ENCODE assay signal across 14 cellular contexts in genomic region chr14:92437309-92437708, GRCh38.
DNase-seq lines count a peak whose midpoint lies in the region; ATAC-seq and TF ChIP-seq lines count a peak whose summit lies in the region.
"Had no signal": no experiment of that assay in that cellular context is flagged by ENCODE, and none has a peak within 500 bp of the region (broad histone marks: within the 10 kb centered on the region; RNA-seq: fewer than 3 reads in every experiment).

No MANE protein-coding gene starts in this region.

- intact Hi-C loops in activated B cell treated with CpG ODN at 0.5 μM for 24 hours (cut with micrococcal nuclease) (loop anchor here (5.0 kb wide), 1 partner anchor 35 kb away; no protein-coding TSS in a partner anchor), breast epithelium (cut with DNase I; ENCODE audit: low total_unique reads) (no loop called here)

- TF ChIP-seq POLR2A in breast epithelium (IDR thresholded peaks at IDR 0.05): no peak

- CTCF ChIA-PET in activated B cell treated with CpG ODN at 0.5 μM for 24 hours (lab: Charles Lee): no interaction called here

- H3K4me3 Mint-ChIP-seq in activated B cell treated with CpG ODN at 0.5 μM for 24 hours: no peak overlapping the region
- no peak overlapping the region for H3K4me3 Mint-ChIP-seq in memory B cell
- no peak overlapping the region for H3K4me3 Mint-ChIP-seq in nephron progenitor cell
- H3K4me3 Mint-ChIP-seq: B cell; CD8-positive, alpha-beta T cell; GM23338 had no signal

- H3K4me1 Mint-ChIP-seq in activated B cell treated with CpG ODN at 0.5 μM for 24 hours (peaks cover 35% of the 10 kb centered on the region), memory B cell (peaks cover 24% of the 10 kb centered on the region), nephron progenitor cell (peaks cover 5% of the 10 kb centered on the region)
- H3K4me1 Mint-ChIP-seq: GM23338 had no signal

- ATAC-seq in activated B cell treated with CpG ODN at 0.5 μM for 24 hours (ENCODE audit: low read depth): no peak
- ATAC-seq in memory B cell (ENCODE audit: low read depth): no peak
- ATAC-seq: CD8-positive, alpha-beta T cell; GM23338 had no signal

- peak overlapping the region; percentile 20; the same call in 1 of the 2 replicates for H3K27ac ChIP-seq in KMS-11
- H3K27ac ChIP-seq in breast epithelium: no peak overlapping the region
- H3K27ac ChIP-seq: BLaER1 treated with 17β-estradiol and CSF1 and Interleukin-3, amounts not matched to agents 10 nM and 100 nM had no signal

- H3K27me3 Mint-ChIP-seq in activated B cell treated with CpG ODN at 0.5 μM for 24 hours (no peaks in the 10 kb centered on the region), memory B cell (peaks cover 11% of the 10 kb centered on the region), nephron progenitor cell (ENCODE audit: low read depth, poor library complexity) (peaks cover 22% of the 10 kb centered on the region)

- DNase-seq in activated B cell treated with CpG ODN at 0.5 μM for 24 hours (no peak), memory B cell (ENCODE audit: low spot score in 2 of 2) (no peak), nephron progenitor cell (no peak), NCI-H526 (lab: John Stamatoyannopoulos, UW) (no peak), breast epithelium (ENCODE audit: low spot score in 2 of 2) (no peak), NCI-H1105 (lab: John Stamatoyannopoulos, UW) (no peak)
- DNase-seq: Calu3; CD8-positive, alpha-beta T cell; GF-D8; HCEC 1CT had no signal

- TF ChIP-seq CTCF in KMS-11 (conservative IDR thresholded peaks at IDR 0.05; ENCODE audit: low read depth, low read length) (no peak), activated B cell treated with CpG ODN at 0.5 μM for 24 hours (IDR thresholded peaks at IDR 0.05) (no peak), nephron progenitor cell (IDR thresholded peaks at IDR 0.05) (no peak), breast epithelium (IDR thresholded peaks at IDR 0.05) (no peak)

- no peaks in the 10 kb centered on the region for H3K36me3 Mint-ChIP-seq in activated B cell treated with CpG ODN at 0.5 μM for 24 hours (ENCODE audit: low read depth)
- peaks cover 1% of the 10 kb centered on the region for H3K36me3 Mint-ChIP-seq in memory B cell
- no peaks in the 10 kb centered on the region for H3K36me3 Mint-ChIP-seq in nephron progenitor cell (ENCODE audit: low read depth)
- H3K36me3 Mint-ChIP-seq: CD8-positive, alpha-beta T cell had no signal

- H3K27me3 ChIP-seq in KMS-11 (ENCODE audit: insufficient read depth, low read depth) (no peaks in the 10 kb centered on the region), breast epithelium (no peaks in the 10 kb centered on the region)
- H3K27me3 ChIP-seq: BLaER1 treated with 17β-estradiol and CSF1 and Interleukin-3, amounts not matched to agents 10 nM and 100 nM had no signal

- POLR2A ChIA-PET in activated B cell treated with CpG ODN at 0.5 μM for 24 hours (lab: Charles Lee): no interaction called here

- H3K9ac ChIP-seq in KMS-11: no peak overlapping the region; the same call in 1 of the 2 replicates
- H3K9ac ChIP-seq: BLaER1 treated with 17β-estradiol and CSF1 and Interleukin-3, amounts not matched to agents 10 nM and 100 nM had no signal

- peak overlapping the region; percentile 60 for H3K4me2 ChIP-seq in KMS-11
- H3K4me2 ChIP-seq: GM23338 had no signal

- H3K4me1 ChIP-seq in KMS-11 (ENCODE audit: low read depth, poor library complexity, severe bottlenecking) (peaks cover 37% of the 10 kb centered on the region), breast epithelium (no peaks in the 10 kb centered on the region)

- no peaks in the 10 kb centered on the region for H3K36me3 ChIP-seq in KMS-11 (ENCODE audit: insufficient read depth)
- H3K36me3 ChIP-seq in breast epithelium: no peaks in the 10 kb centered on the region
- H3K36me3 ChIP-seq: BLaER1 treated with 17β-estradiol and CSF1 and Interleukin-3, amounts not matched to agents 10 nM and 100 nM had no signal

- H3K27ac Mint-ChIP-seq in activated B cell treated with CpG ODN at 0.5 μM for 24 hours (peak overlapping the region; percentile 2), memory B cell (peak overlapping the region; percentile 24), nephron progenitor cell (no peak overlapping the region)
- H3K27ac Mint-ChIP-seq: B cell; CD8-positive, alpha-beta T cell; GM23338 had no signal

- H3K79me2 ChIP-seq in KMS-11 (ENCODE audit: insufficient read depth, low read depth): no peaks in the 10 kb centered on the region

- H3K4me3 ChIP-seq in KMS-11 (IDR thresholded peaks at IDR 0.05; ENCODE audit: insufficient read depth, low read depth, low read length): no peak overlapping the region
- H3K4me3 ChIP-seq in breast epithelium: no peak overlapping the region
- H3K4me3 ChIP-seq: BLaER1 treated with 17β-estradiol and CSF1 and Interleukin-3, amounts not matched to agents 10 nM and 100 nM; GM23338 had no signal

- no peaks in the 10 kb centered on the region for H4K20me1 ChIP-seq in KMS-11 (ENCODE audit: insufficient read depth)
- H4K20me1 ChIP-seq: BLaER1 treated with 17β-estradiol and CSF1 and Interleukin-3, amounts not matched to agents 10 nM and 100 nM had no signal

- H3K9me3 Mint-ChIP-seq in activated B cell treated with CpG ODN at 0.5 μM for 24 hours (peaks cover 5% of the 10 kb centered on the region), memory B cell (peaks cover 7% of the 10 kb centered on the region), nephron progenitor cell (peaks cover 11% of the 10 kb centered on the region)
- H3K9me3 Mint-ChIP-seq: CD8-positive, alpha-beta T cell had no signal

- H3K9me3 ChIP-seq in breast epithelium: no peaks in the 10 kb centered on the region

- peak overlapping the region; percentile 66 for H2AFZ ChIP-seq in KMS-11 (ENCODE audit: low read depth)
- H2AFZ ChIP-seq: GM23338 had no signal
